In genomic region chr3:13564751-13565560, GRCh38 we compare ENCODE assay signal across 18 cellular contexts. TPM values are rescaled to one million over a fixed set of nuclear protein-coding genes. Genes with fewer than 3 reads are reported as not detected.
A peak's percentile ranks its signal among the peaks of the same experiment; 100 is the strongest.
DNase-seq lines count a peak whose midpoint lies in the region; ATAC-seq and TF ChIP-seq lines count a peak whose summit lies in the region.
"Had no signal": no experiment of that assay in that cellular context is flagged by ENCODE, and none has a peak within 500 bp of the region (broad histone marks: within the 10 kb centered on the region; RNA-seq: fewer than 3 reads in every experiment).

No MANE protein-coding gene starts in this region.

- peaks cover 9% of the 10 kb centered on the region for H3K4me1 Mint-ChIP-seq in activated CD8-positive, alpha-beta memory T cell treated with anti-CD3 and anti-CD28 coated beads, Interleukin-2, amount 10 ng/mL, durations not matched to agents 7 days and 5 days
- H3K4me1 Mint-ChIP-seq in glutamatergic neuron (ENCODE audit: low read depth, unreplicated experiment), result peaks cover 14% of the 10 kb centered on the region
- H3K4me1 Mint-ChIP-seq: activated CD4-positive, alpha-beta T cell treated with anti-CD3 and anti-CD28 coated beads, Interleukin-2, amount 10 ng/mL, durations not matched to agents 24 days and 14 days; neural crest cell had no signal

- TF ChIP-seq CTCF in glutamatergic neuron (IDR thresholded peaks at IDR 0.05; ENCODE audit: partially characterized antibody, unreplicated experiment), result no peak
- TF ChIP-seq CTCF in psoas muscle (IDR thresholded peaks at IDR 0.05), result no peak

- H3K4me1 ChIP-seq in psoas muscle, result no peaks in the 10 kb centered on the region
- H3K4me1 ChIP-seq: A549, uterus had no signal

- H3K27ac Mint-ChIP-seq in activated CD8-positive, alpha-beta memory T cell treated with anti-CD3 and anti-CD28 coated beads, Interleukin-2, amount 10 ng/mL, durations not matched to agents 7 days and 5 days, result no peak overlapping the region
- no peak overlapping the region for H3K27ac Mint-ChIP-seq in glutamatergic neuron (ENCODE audit: unreplicated experiment)
- H3K27ac Mint-ChIP-seq: activated CD4-positive, alpha-beta T cell treated with anti-CD3 and anti-CD28 coated beads, Interleukin-2, amount 10 ng/mL, durations not matched to agents 24 days and 14 days; activated T-cell treated with anti-CD3 and anti-CD28 coated beads, Interleukin-2, amount 50 U/mL, for 24 hours; CD4-positive, alpha-beta T cell had no signal

- H3K36me3 ChIP-seq in psoas muscle (ENCODE audit: insufficient read depth in 1 of 2, low read depth in 1 of 2), result no peaks in the 10 kb centered on the region
- H3K36me3 ChIP-seq: gastroesophageal sphincter, uterus had no signal

- peak; percentile 67 for ATAC-seq in activated CD8-positive, alpha-beta memory T cell treated with anti-CD3 and anti-CD28 coated beads, Interleukin-2, amount 10 ng/mL, durations not matched to agents 7 days and 5 days
- ATAC-seq in psoas muscle, result no peak
- ATAC-seq: A549, gastroesophageal sphincter had no signal

- peak; percentile 56 for DNase-seq in activated CD8-positive, alpha-beta memory T cell treated with anti-CD3 and anti-CD28 coated beads, Interleukin-2, amount 10 ng/mL, durations not matched to agents 7 days and 5 days
- no peak for DNase-seq in activated CD8-positive, alpha-beta memory T cell treated with anti-CD3 and anti-CD28 coated beads, Interleukin-2, amount 50 U/mL, for 48 hours
- DNase-seq in SW480 (ENCODE audit: low spot score), result peak; percentile 33
- DNase-seq in glutamatergic neuron, result peak; percentile 7
- DNase-seq in psoas muscle, result peak; percentile 2 to 35
- DNase-seq in NCI-H146 treated with DMSO at 0.1 percent for 48 hours (lab: John Stamatoyannopoulos, UW; ENCODE audit: unreplicated experiment), result no peak
- DNase-seq in AG20443 (ENCODE audit: low spot score), result no peak
- no peak for DNase-seq in cerebellar nuclear complex (lab: John Stamatoyannopoulos, UW)
- DNase-seq: activated CD4-positive, alpha-beta T cell treated with anti-CD3 and anti-CD28 coated beads, Interleukin-2, amount 10 ng/mL, durations not matched to agents 24 days and 14 days; activated T-cell treated with anti-CD3 and anti-CD28 coated beads, Interleukin-2, amount 50 U/mL, for 24 hours; amniotic stem cell; CD4-positive, alpha-beta T cell; SIG-M5; T-helper 9 cell; uterus had no signal

- H3K27me3 Mint-ChIP-seq in activated CD8-positive, alpha-beta memory T cell treated with anti-CD3 and anti-CD28 coated beads, Interleukin-2, amount 10 ng/mL, durations not matched to agents 7 days and 5 days, result peaks cover 22% of the 10 kb centered on the region
- H3K27me3 Mint-ChIP-seq in glutamatergic neuron (ENCODE audit: unreplicated experiment), result peaks cover 22% of the 10 kb centered on the region

- H3K4me3 ChIP-seq in psoas muscle, result no peak overlapping the region
- H3K4me3 ChIP-seq: A549, gastroesophageal sphincter, uterus had no signal

- no peak overlapping the region for H3K27ac ChIP-seq in psoas muscle
- H3K27ac ChIP-seq: A549, gastroesophageal sphincter, uterus had no signal

- H3K27me3 ChIP-seq in psoas muscle (ENCODE audit: insufficient read depth in 3 of 3, low read length in 2 of 3), result peaks cover 0 to 8% (median 2%) of the 10 kb centered on the region in 3 donors
- H3K27me3 ChIP-seq: gastroesophageal sphincter, uterus had no signal

- no peaks in the 10 kb centered on the region for H3K9me3 Mint-ChIP-seq in activated CD8-positive, alpha-beta memory T cell treated with anti-CD3 and anti-CD28 coated beads, Interleukin-2, amount 10 ng/mL, durations not matched to agents 7 days and 5 days (ENCODE audit: low read depth)
- H3K9me3 Mint-ChIP-seq in glutamatergic neuron (ENCODE audit: unreplicated experiment), result no peaks in the 10 kb centered on the region
- H3K9me3 Mint-ChIP-seq: activated CD4-positive, alpha-beta T cell treated with anti-CD3 and anti-CD28 coated beads, Interleukin-2, amount 10 ng/mL, durations not matched to agents 24 days and 14 days; activated T-cell treated with anti-CD3 and anti-CD28 coated beads, Interleukin-2, amount 50 U/mL, for 24 hours; CD4-positive, alpha-beta T cell; neural crest cell had no signal

- 90 to 94% (median 91%) methylated on average over 14 of the region's 14 CpGs for WGBS in psoas muscle, 3 donors

- intact Hi-C loops in psoas muscle (cut with DNase I), result no loop called here

- no peaks in the 10 kb centered on the region for H3K9me3 ChIP-seq in psoas muscle
- H3K9me3 ChIP-seq: A549, gastroesophageal sphincter, uterus had no signal

- CTCF ChIA-PET in activated CD8-positive, alpha-beta memory T cell treated with anti-CD3 and anti-CD28 coated beads, Interleukin-2, amount 10 ng/mL, durations not matched to agents 7 days and 5 days (lab: Charles Lee), result interaction anchor here (0.5 to 1.2 kb wide), 3 partner anchors 68 to 84 kb away, joined by 3 to 8 read pairs (median 3); no protein-coding TSS in a partner anchor

- no peak overlapping the region for H3K4me3 Mint-ChIP-seq in activated CD8-positive, alpha-beta memory T cell treated with anti-CD3 and anti-CD28 coated beads, Interleukin-2, amount 10 ng/mL, durations not matched to agents 7 days and 5 days
- no peak overlapping the region for H3K4me3 Mint-ChIP-seq in glutamatergic neuron (ENCODE audit: unreplicated experiment)
- H3K4me3 Mint-ChIP-seq: activated CD4-positive, alpha-beta T cell treated with anti-CD3 and anti-CD28 coated beads, Interleukin-2, amount 10 ng/mL, durations not matched to agents 24 days and 14 days; activated T-cell treated with anti-CD3 and anti-CD28 coated beads, Interleukin-2, amount 50 U/mL, for 24 hours; CD4-positive, alpha-beta T cell; neural crest cell had no signal

- H3K36me3 Mint-ChIP-seq in activated CD8-positive, alpha-beta memory T cell treated with anti-CD3 and anti-CD28 coated beads, Interleukin-2, amount 10 ng/mL, durations not matched to agents 7 days and 5 days, result no peaks in the 10 kb centered on the region
- H3K36me3 Mint-ChIP-seq in glutamatergic neuron (ENCODE audit: unreplicated experiment), result no peaks in the 10 kb centered on the region

RNA-seq across cellular contexts. Expression of gene FBLN2, which starts 16.0 kb away (rescaled TPM):
- under 1 TPM in 1 of 2 experiments, not detected in 1; 0.35 TPM for total RNA-seq in activated CD8-positive, alpha-beta memory T cell treated with anti-CD3 and anti-CD28 coated beads, Interleukin-2, amount 10 ng/mL, durations not matched to agents 7 days and 5 days
- 2.1 TPM for total RNA-seq in glutamatergic neuron (ENCODE audit: unreplicated experiment)
- total RNA-seq in psoas muscle, result 10 to 100 TPM; 24.9 to 59.4 (median 29.7) TPM
- 10 to 100 TPM; 12.8 to 16.1 (median 14.7) TPM for polyA plus RNA-seq in psoas muscle
- total RNA-seq: activated CD4-positive, alpha-beta T cell treated with anti-CD3 and anti-CD28 coated beads, Interleukin-2, amount 10 ng/mL, durations not matched to agents 24 days and 14 days had no signal

Comparison
In these comparisons a context has a peak if more than half of its experiments do, and no peak if none do; other contexts are left out.
1. DNase-seq: peak in activated CD8-positive, alpha-beta memory T cell treated with anti-CD3 and anti-CD28 coated beads, Interleukin-2, amount 10 ng/mL, durations not matched to agents 7 days and 5 days (single experiment), SW480 (single experiment), glutamatergic neuron (single experiment) and psoas muscle (2 of 2); none in activated CD8-positive, alpha-beta memory T cell treated with anti-CD3 and anti-CD28 coated beads, Interleukin-2, amount 50 U/mL, for 48 hours (single experiment), NCI-H146 treated with DMSO at 0.1 percent for 48 hours (single experiment), AG20443 (single experiment) and cerebellar nuclear complex (0 of 2).